ENCODE assay signal across 1 cellular context in genomic region chr2:2708575-2708974, GRCh38.
TF ChIP-seq lines count a peak whose summit lies in the region.

No MANE protein-coding gene starts in this region.

TF ChIP-seq in neural cell, 6 proteins besides CTCF, POLR2A, EP300 and RAD21:
- TF ChIP-seq MXI1 (conservative IDR thresholded peaks at IDR 0.05; ENCODE audit: poor library complexity, severe bottlenecking) = no peak
- no peak for TF ChIP-seq EZH2 (IDR thresholded peaks at IDR 0.05; ENCODE audit: borderline replicate concordance, insufficient read depth, low read length, poor library complexity, severe bottlenecking)
- no peak for TF ChIP-seq POLR2AphosphoS5 (IDR thresholded peaks at IDR 0.05)
- TF ChIP-seq REST (IDR thresholded peaks at IDR 0.05; ENCODE audit: borderline replicate concordance) = no peak
- no peak for TF ChIP-seq SMC3 (conservative IDR thresholded peaks at IDR 0.05; ENCODE audit: poor library complexity)
- TF ChIP-seq TAF1 (IDR thresholded peaks at IDR 0.05; ENCODE audit: low read depth) = no peak
